ENCODE assay signal across 19 cellular contexts in genomic region chr7:54814401-54814800, GRCh38. TPM values are rescaled to one million over a fixed set of nuclear protein-coding genes. Genes with fewer than 3 reads are reported as not detected.
DNase-seq lines count a peak whose midpoint lies in the region; ATAC-seq and TF ChIP-seq lines count a peak whose summit lies in the region.
"Had no signal": no experiment of that assay in that cellular context is flagged by ENCODE, and none has a peak within 500 bp of the region (broad histone marks: within the 10 kb centered on the region; RNA-seq: fewer than 3 reads in every experiment).

No MANE protein-coding gene starts in this region.

- no peaks in the 10 kb centered on the region for H3K27me3 ChIP-seq in right lobe of liver

- H3K9me3 Mint-ChIP-seq in osteocyte (ENCODE audit: unreplicated experiment) = no peaks in the 10 kb centered on the region
- H3K9me3 Mint-ChIP-seq: CD4-positive, alpha-beta T cell had no signal

- DNase-seq in Right ventricle myocardium inferior (ENCODE audit: missing footprints) (no peak), Right ventricle myocardium superior (no peak), fibroblast of gingiva (ENCODE audit: low read depth) (peak; percentile 61), right lobe of liver (peak; percentile 36 to 77 (median 62)), NCI-H1092 treated with DMSO at 0.1 percent for 48 hours (lab: John Stamatoyannopoulos, UW) (no peak), osteocyte (ENCODE audit: extremely low spot score, unreplicated experiment) (no peak), epidermal melanocyte (ENCODE audit: insufficient read length, low spot score) (no peak), NCI-H69 (lab: John Stamatoyannopoulos, UW) (no peak)
- DNase-seq: Caco-2; CD4-positive, alpha-beta T cell; GF-D8; GM23248; NCI-H187 treated with DMSO at 0.1 percent for 48 hours; NCI-H226; NCI-H524; RPMI8226 had no signal

- H3K4me1 ChIP-seq in right lobe of liver = peaks cover 0 to 33% (median 7%) of the 10 kb centered on the region in 4 donors
- H3K4me1 ChIP-seq: Caco-2 had no signal

- H3K4me1 Mint-ChIP-seq in osteocyte (ENCODE audit: unreplicated experiment) = peaks cover 40% of the 10 kb centered on the region

- TF ChIP-seq CTCF in right lobe of liver (IDR thresholded peaks at IDR 0.05) = no peak
- TF ChIP-seq CTCF in osteocyte (IDR thresholded peaks at IDR 0.05) = no peak

- H3K36me3 ChIP-seq in right lobe of liver = no peaks in the 10 kb centered on the region

- H3K4me3 ChIP-seq in right lobe of liver = peak overlapping the region in 1 of 3 donors; percentile 23
- H3K4me3 ChIP-seq: GM23248, K562 had no signal

- H3K27ac ChIP-seq in right lobe of liver = no peak overlapping the region
- H3K27ac ChIP-seq: 22Rv1, GM23248 had no signal

- H3K27ac Mint-ChIP-seq in osteocyte (ENCODE audit: unreplicated experiment) = no peak overlapping the region
- H3K27ac Mint-ChIP-seq: CD4-positive, alpha-beta T cell had no signal

- H3K27me3 Mint-ChIP-seq in osteocyte (ENCODE audit: unreplicated experiment) = peaks cover 5% of the 10 kb centered on the region

- WGBS in right lobe of liver (ENCODE audit: insufficient coverage, low coverage, low lambda C conversion rate, missing lambda C conversion rate) = 18% methylated on average over 5 of the region's 5 CpGs

- intact Hi-C loops in Right ventricle myocardium inferior (cut with DNase I) = no loop called here
- intact Hi-C loops in Right ventricle myocardium superior (cut with DNase I) = no loop called here
- intact Hi-C loops in right lobe of liver (cut with DNase I) = no loop called here

- no peak for TF ChIP-seq POLR2A in right lobe of liver (IDR thresholded peaks at IDR 0.05)

- peaks cover 3% of the 10 kb centered on the region for H3K36me3 Mint-ChIP-seq in osteocyte (ENCODE audit: unreplicated experiment)

- H3K9me3 ChIP-seq in right lobe of liver = no peaks in the 10 kb centered on the region
- H3K9me3 ChIP-seq: Caco-2 had no signal

- no peak overlapping the region for H3K4me3 Mint-ChIP-seq in osteocyte (ENCODE audit: unreplicated experiment)
- H3K4me3 Mint-ChIP-seq: CD4-positive, alpha-beta T cell had no signal

- ATAC-seq in Right ventricle myocardium inferior (peak; percentile 14), Right ventricle myocardium superior (ENCODE audit: poor library complexity) (no peak), right lobe of liver (peak; percentile 91 to 97 (median 96))
- ATAC-seq: HCT116, K562 had no signal

RNA-seq across cellular contexts. Expression of gene SEC61G, which starts 55.4 kb away (rescaled TPM):
- 103 TPM for total RNA-seq in Right ventricle myocardium inferior
- 130 TPM for total RNA-seq in Right ventricle myocardium superior
- 100 to 1,000 TPM in 2 of 6 experiments, 10 to 100 TPM in 4; 44.0 to 171 (median 77.5) TPM for total RNA-seq in right lobe of liver
- total RNA-seq in osteocyte = 113 and 120 TPM in 2 replicates

Comparison
In these comparisons a context has a peak if more than half of its experiments do, and no peak if none do; other contexts are left out.
1. DNase-seq: peak in fibroblast of gingiva (single experiment) and right lobe of liver (3 of 3); none in Right ventricle myocardium inferior (single experiment), Right ventricle myocardium superior (single experiment), NCI-H1092 treated with DMSO at 0.1 percent for 48 hours (single experiment), osteocyte (single experiment), epidermal melanocyte (single experiment) and NCI-H69 (single experiment).